ENCODE assay signal across 1 cellular context in genomic region chr2:159605441-159606178, GRCh38.
TF ChIP-seq lines count a peak whose summit lies in the region.

No MANE protein-coding gene starts in this region.

TF ChIP-seq in GM23338, 12 proteins besides CTCF, POLR2A, EP300 and RAD21 (continued from another document):
- TF ChIP-seq ZNF462 (CRISPR knock-in tag; IDR thresholded peaks at IDR 0.05) (no peak), EZH2phosphoT487 (IDR thresholded peaks at IDR 0.05; ENCODE audit: unreplicated experiment) (no peak), NANOG (IDR thresholded peaks at IDR 0.05; ENCODE audit: borderline replicate concordance) (no peak), JUNB (IDR thresholded peaks at IDR 0.05; ENCODE audit: unreplicated experiment) (no peak), ZNF114 (CRISPR knock-in tag; IDR thresholded peaks at IDR 0.05) (no peak)
